9 cellular contexts compared by ENCODE assay signal in genomic region chr12:104177663-104178501, GRCh38. TPM values are rescaled to one million over a fixed set of nuclear protein-coding genes. Genes with fewer than 3 reads are reported as not detected.
DNase-seq lines count a peak whose midpoint lies in the region; ATAC-seq and TF ChIP-seq lines count a peak whose summit lies in the region.
"Had no signal": no experiment of that assay in that cellular context is flagged by ENCODE, and none has a peak within 500 bp of the region (broad histone marks: within the 10 kb centered on the region; RNA-seq: fewer than 3 reads in every experiment).

No MANE protein-coding gene starts in this region.

- no peak overlapping the region for H3K4me2 ChIP-seq in OCI-LY3 (ENCODE audit: low read length)
- H3K4me2 ChIP-seq: KMS-11 had no signal

- no peaks in the 10 kb centered on the region for H3K9me3 Mint-ChIP-seq in stimulated activated naive B cell treated with anti-CD40 and anti-IgM and Interleukin-4, amounts not matched to agents 10 μg/mL and 1 μg/mL and 100 μg/mL, for 72 hours

- peaks cover 3% of the 10 kb centered on the region; the same call in 1 of the 2 replicates for H3K27me3 ChIP-seq in OCI-LY3 (ENCODE audit: low read depth, low read length)

- peak; percentile 91 for DNase-seq in GM03348 (ENCODE audit: low spot score)
- peak; percentile 91 for DNase-seq in coronary artery (ENCODE audit: low spot score)
- peak; percentile 75 for DNase-seq in mucosa of gallbladder (ENCODE audit: low spot score)
- DNase-seq in NCI-H1048 (lab: John Stamatoyannopoulos, UW), result no peak
- DNase-seq in stimulated activated naive B cell treated with anti-CD40 and anti-IgM and Interleukin-4, amounts not matched to agents 10 μg/mL and 1 μg/mL and 100 μg/mL, for 72 hours, result no peak

- no peak overlapping the region for H2AFZ ChIP-seq in OCI-LY3 (ENCODE audit: low read depth, low read length)

- no peaks in the 10 kb centered on the region for H3K9me3 ChIP-seq in OCI-LY3 (ENCODE audit: insufficient read depth, low read length)

- ATAC-seq in GM21381 (IDR thresholded peaks at IDR 0.05; ENCODE audit: unreplicated experiment), result no peak
- no peak for ATAC-seq in HG03108 (IDR thresholded peaks at IDR 0.05; ENCODE audit: unreplicated experiment)
- no peak for ATAC-seq in stimulated activated naive B cell treated with anti-CD40 and anti-IgM and Interleukin-4, amounts not matched to agents 10 μg/mL and 1 μg/mL and 100 μg/mL, for 72 hours (replicated peaks)

- no peaks in the 10 kb centered on the region for H3K36me3 ChIP-seq in OCI-LY3 (replicated peaks; ENCODE audit: low read depth, low read length)

- H3K4me3 ChIP-seq in OCI-LY3 (ENCODE audit: low read length) (no peak overlapping the region), coronary artery (no peak overlapping the region)

- no peaks in the 10 kb centered on the region for H3K36me3 Mint-ChIP-seq in stimulated activated naive B cell treated with anti-CD40 and anti-IgM and Interleukin-4, amounts not matched to agents 10 μg/mL and 1 μg/mL and 100 μg/mL, for 72 hours

- no peaks in the 10 kb centered on the region for H3K4me1 ChIP-seq in OCI-LY3 (ENCODE audit: low read length)

- no peaks in the 10 kb centered on the region for H3K79me2 ChIP-seq in OCI-LY3 (ENCODE audit: low read length)

- H3K27me3 Mint-ChIP-seq in stimulated activated naive B cell treated with anti-CD40 and anti-IgM and Interleukin-4, amounts not matched to agents 10 μg/mL and 1 μg/mL and 100 μg/mL, for 72 hours, result peaks cover 13 to 15% of the 10 kb centered on the region in 2 donors

- peaks cover 2 to 6% of the 10 kb centered on the region in 2 donors for H3K4me1 Mint-ChIP-seq in stimulated activated naive B cell treated with anti-CD40 and anti-IgM and Interleukin-4, amounts not matched to agents 10 μg/mL and 1 μg/mL and 100 μg/mL, for 72 hours

- 0 out of 2 replicates have a peak, but pooled peaks have one; percentile 8 for TF ChIP-seq CTCF in OCI-LY3 (IDR thresholded peaks at IDR 0.05; ENCODE audit: low read depth, low read length)
- no peak for TF ChIP-seq CTCF in coronary artery (IDR thresholded peaks at IDR 0.05)

- H3K9ac ChIP-seq in OCI-LY3 (ENCODE audit: low read length), result no peak overlapping the region
- H3K9ac ChIP-seq: KMS-11 had no signal

- H3K4me3 Mint-ChIP-seq in stimulated activated naive B cell treated with anti-CD40 and anti-IgM and Interleukin-4, amounts not matched to agents 10 μg/mL and 1 μg/mL and 100 μg/mL, for 72 hours, result no peak overlapping the region

- H3K27ac Mint-ChIP-seq in stimulated activated naive B cell treated with anti-CD40 and anti-IgM and Interleukin-4, amounts not matched to agents 10 μg/mL and 1 μg/mL and 100 μg/mL, for 72 hours, result no peak overlapping the region

- no peaks in the 10 kb centered on the region for H4K20me1 ChIP-seq in OCI-LY3 (ENCODE audit: insufficient read depth, low read length)

- H3K27ac ChIP-seq in OCI-LY3 (ENCODE audit: low read length) (no peak overlapping the region), coronary artery (peak overlapping the region; percentile 79 to 92)
- H3K27ac ChIP-seq: KMS-11 had no signal

RNA-seq across cellular contexts. Expression of gene TXNRD1, which starts 37.7 kb away (rescaled TPM):
- total RNA-seq in mucosa of gallbladder, result 139 TPM

RNA-seq across cellular contexts. Expression of gene NFYB, which starts 39.9 kb away (rescaled TPM):
- total RNA-seq in mucosa of gallbladder, result 24.8 TPM

Comparison
In these comparisons a context has a peak if more than half of its experiments do, and no peak if none do; other contexts are left out.
1. DNase-seq: peak in GM03348 (single experiment), coronary artery (single experiment) and mucosa of gallbladder (single experiment); none in NCI-H1048 (single experiment) and stimulated activated naive B cell treated with anti-CD40 and anti-IgM and Interleukin-4, amounts not matched to agents 10 μg/mL and 1 μg/mL and 100 μg/mL, for 72 hours (single experiment).